Comparison of ENCODE assay signal across 14 cellular contexts in genomic region chr3:27914199-27914598, GRCh38.
DNase-seq lines count a peak whose midpoint lies in the region; ATAC-seq, FAIRE-seq and TF ChIP-seq lines count a peak whose summit lies in the region.
"Had no signal": no experiment of that assay in that cellular context is flagged by ENCODE, and none has a peak within 500 bp of the region (broad histone marks: within the 10 kb centered on the region; RNA-seq: fewer than 3 reads in every experiment).

No MANE protein-coding gene starts in this region.

- H3F3A ChIP-seq in PC-3 (ENCODE audit: low read length, unreplicated experiment): no peaks in the 10 kb centered on the region

- POLR2A ChIA-PET in PC-3 (lab: Charles Lee; ENCODE audit: unreplicated experiment): no interaction called here

- H3K79me2 ChIP-seq in PC-3 (ENCODE audit: low read length): no peaks in the 10 kb centered on the region

- no peaks in the 10 kb centered on the region for H3K9me2 ChIP-seq in PC-3 (replicated peaks; ENCODE audit: low read length)

- no peak for FAIRE-seq in D721Med (lab: Jason Lieb, UNC)

- no peaks in the 10 kb centered on the region for H4K20me1 ChIP-seq in PC-3 (ENCODE audit: low read length)

- TF ChIP-seq CTCF in D721Med (IDR thresholded peaks at IDR 0.05; ENCODE audit: insufficient read depth, missing control alignments): peak; percentile 6
- TF ChIP-seq CTCF in PC-3 (conservative IDR thresholded peaks at IDR 0.05; ENCODE audit: low read depth, low read length): peak; percentile 47

- no peak overlapping the region for H3K4me2 ChIP-seq in PC-3 (ENCODE audit: low read length)

- no peaks in the 10 kb centered on the region for H3K4me1 ChIP-seq in PC-3 (ENCODE audit: insufficient read depth, low read length)

- no peak overlapping the region for H2AFZ ChIP-seq in PC-3 (ENCODE audit: low read length)

- no peak overlapping the region for H3K4me3 ChIP-seq in PC-3 (ENCODE audit: low read length)

- no peak overlapping the region for H3K27ac ChIP-seq in PC-3 (ENCODE audit: low read length)
- H3K27ac ChIP-seq in substantia nigra (ENCODE audit: low read depth, low read length, poor library complexity, severe bottlenecking): no peak overlapping the region
- H3K27ac ChIP-seq: neutrophil had no signal

- ATAC-seq in PC-3: peak; percentile 67; the same call in 1 of the 2 replicates

- DNase-seq in D721Med (ENCODE audit: insufficient read length, low spot score): no peak
- DNase-seq in HCEC 1CT: peak; percentile 37
- DNase-seq in PC-3: peak; percentile 32
- DNase-seq in iPS DF 4.7 (ENCODE audit: extremely low read depth, low spot score): peak; percentile 5
- no peak for DNase-seq in NCI-H187 treated with DMSO at 0.1 percent for 48 hours (lab: John Stamatoyannopoulos, UW)
- DNase-seq in activated naive CD4-positive, alpha-beta T cell treated with anti-CD3 and anti-CD28 coated beads, Interleukin-2, amount 50 U/mL, for 16 hours: no peak
- no peak for DNase-seq in NCI-H1694 treated with DMSO at 0.1 percent for 48 hours (lab: John Stamatoyannopoulos, UW)
- no peak for DNase-seq in substantia nigra (lab: John Stamatoyannopoulos, UW)
- DNase-seq: activated CD4-positive, alpha-beta T cell treated with anti-CD3 and anti-CD28 coated beads for 4 hours; DMS153; NCI-H2171 treated with DMSO at 0.1 percent for 48 hours; stimulated activated CD4-positive, alpha-beta T cell treated with anti-CD3 and anti-CD28 coated beads, Interleukin-12 subunit alpha, Interleukin-12 subunit beta, amount 100 ng/mL, for 4 hours; stimulated activated CD8-positive, alpha-beta memory T cell treated with anti-CD3 and anti-CD28 coated beads, Interleukin-4, amount 100 ng/mL, for 48 hours had no signal

- BruUV-seq in PC-3 (replicated peaks; lab: Mats Ljungman, UMichigan): no TSS peak

- no peaks in the 10 kb centered on the region for H3K36me3 ChIP-seq in PC-3 (ENCODE audit: low read depth, low read length)
- H3K36me3 ChIP-seq: neutrophil had no signal

- intact Hi-C loops in PC-3 (cut with micrococcal nuclease): loop anchor here (10.0 kb wide), 1 partner anchor 371 kb away; no protein-coding TSS in a partner anchor

- H3K27me3 ChIP-seq in PC-3 (ENCODE audit: low read length): no peaks in the 10 kb centered on the region
- H3K27me3 ChIP-seq: neutrophil had no signal

- no peak overlapping the region for H3K9ac ChIP-seq in PC-3 (ENCODE audit: low read length)

- CTCF ChIA-PET in PC-3 (lab: Charles Lee): no interaction called here

- no peaks in the 10 kb centered on the region for H3K9me3 ChIP-seq in PC-3 (ENCODE audit: low read length)
- H3K9me3 ChIP-seq: neutrophil had no signal

Comparison
In these comparisons a context has a peak if more than half of its experiments do, and no peak if none do; other contexts are left out.
1. DNase-seq: peak in HCEC 1CT (single experiment), PC-3 (single experiment) and iPS DF 4.7 (single experiment); none in D721Med (single experiment), NCI-H187 treated with DMSO at 0.1 percent for 48 hours (single experiment), activated naive CD4-positive, alpha-beta T cell treated with anti-CD3 and anti-CD28 coated beads, Interleukin-2, amount 50 U/mL, for 16 hours (single experiment), NCI-H1694 treated with DMSO at 0.1 percent for 48 hours (single experiment) and substantia nigra (0 of 49).